20 cellular contexts compared by ENCODE assay signal in genomic region chr4:8030121-8030781, GRCh38.
DNase-seq lines count a peak whose midpoint lies in the region; ATAC-seq, FAIRE-seq and TF ChIP-seq lines count a peak whose summit lies in the region.
"Had no signal": no experiment of that assay in that cellular context is flagged by ENCODE, and none has a peak within 500 bp of the region (broad histone marks: within the 10 kb centered on the region; RNA-seq: fewer than 3 reads in every experiment).

No MANE protein-coding gene starts in this region.

- H3K27me3 Mint-ChIP-seq in neural crest cell (ENCODE audit: low read depth) (no peaks in the 10 kb centered on the region), HFFc6 (ENCODE audit: insufficient read depth) (peaks cover 20% of the 10 kb centered on the region)
- H3K27me3 Mint-ChIP-seq: CD4-positive, CD25-positive, alpha-beta regulatory T cell had no signal

- TF ChIP-seq EP300 in H1 (IDR thresholded peaks at IDR 0.05; ENCODE audit: borderline replicate concordance in 1 of 2, low read depth in 2 of 2, low read length in 2 of 2): no peak

- H2BK12ac ChIP-seq in H1 (ENCODE audit: low read depth, low read length): peak overlapping the region; percentile 60; the same call in 1 of the 2 replicates

- H3K36me3 Mint-ChIP-seq in neural crest cell (ENCODE audit: low read depth) (no peaks in the 10 kb centered on the region), HFFc6 (ENCODE audit: low read depth) (no peaks in the 10 kb centered on the region)
- H3K36me3 Mint-ChIP-seq: CD4-positive, CD25-positive, alpha-beta regulatory T cell had no signal

- H3K9me3 Mint-ChIP-seq in neural crest cell (no peaks in the 10 kb centered on the region), HFFc6 (no peaks in the 10 kb centered on the region)
- H3K9me3 Mint-ChIP-seq: CD4-positive, CD25-positive, alpha-beta regulatory T cell had no signal

- H4K91ac ChIP-seq in IMR-90 (ENCODE audit: insufficient read depth, low read depth, low read length): no peak overlapping the region
- H4K91ac ChIP-seq in H1 (replicated peaks; ENCODE audit: insufficient read length, low read length): peak overlapping the region; percentile 56

- TF ChIP-seq CTCF in IMR-90 (conservative IDR thresholded peaks at IDR 0.05; ENCODE audit: low read depth, low read length) (no peak), H1 (IDR thresholded peaks at IDR 0.05; ENCODE audit: control extremely low read depth in 1 of 3, insufficient read depth in 1 of 3, low read depth in 1 of 3, low read length in 3 of 3) (no peak), neural crest cell (conservative IDR thresholded peaks at IDR 0.05) (no peak), HFFc6 (IDR thresholded peaks at IDR 0.05) (no peak)

- no peak for FAIRE-seq in H1 (lab: Jason Lieb, UNC)
- FAIRE-seq: A549 had no signal

- H2BK5ac ChIP-seq in IMR-90 (ENCODE audit: low read depth, low read length, poor library complexity, severe bottlenecking) (no peak overlapping the region), H1 (ENCODE audit: low read depth, low read length) (peak overlapping the region; percentile 32; the same call in 1 of the 2 replicates)

- H4K8ac ChIP-seq in IMR-90 (ENCODE audit: low read depth in 2 of 2, low read length in 2 of 2): no peak overlapping the region
- no peak overlapping the region; the same call in none of the 2 replicates for H4K8ac ChIP-seq in H1 (ENCODE audit: extremely low read depth, insufficient read depth, low read length)

- H3K4ac ChIP-seq in IMR-90 (ENCODE audit: low read depth, low read length) (no peak overlapping the region), H1 (replicated peaks; ENCODE audit: insufficient read length, low read depth, low read length) (no peak overlapping the region)

- H3K18ac ChIP-seq in IMR-90 (ENCODE audit: low read depth, low read length) (no peak overlapping the region), H1 (ENCODE audit: extremely low read depth, low read length) (no peak overlapping the region; the same call in 1 of the 2 replicates)

- no peak for TF ChIP-seq RAD21 in IMR-90 (IDR thresholded peaks at IDR 0.05; ENCODE audit: low read length)
- TF ChIP-seq RAD21 in H1 (IDR thresholded peaks at IDR 0.05 in 1 of 2, conservative IDR thresholded peaks at IDR 0.05 in 1 of 2; ENCODE audit: low read depth in 2 of 2, low read length in 2 of 2): no peak

- H2BK15ac ChIP-seq in IMR-90 (ENCODE audit: low read depth, low read length) (no peak overlapping the region), H1 (ENCODE audit: low read length) (no peak overlapping the region)

- POLR2A ChIA-PET in IMR-90 (lab: Charles Lee; ENCODE audit: unreplicated experiment) (no interaction called here), H1 (lab: Charles Lee; ENCODE audit: partially characterized antibody) (interaction anchor here (2.5 kb wide), 1 partner anchor 8 kb away, joined by 8 read pairs; no protein-coding TSS in a partner anchor)

- CTCF ChIA-PET in IMR-90 (lab: Yijun Ruan, JAX) (no interaction called here), H1 (lab: Charles Lee; ENCODE audit: partially characterized antibody) (interaction anchor here (1.7 to 1.8 kb wide), 2 partner anchors 14 to 42 kb away, joined by 8 read pairs; no protein-coding TSS in a partner anchor)

- no TSS peak for BruUV-seq in IMR-90 (replicated peaks; lab: Mats Ljungman, UMichigan)

- H3K23me2 ChIP-seq in H1 (ENCODE audit: low read depth, low read length): peaks cover 10% of the 10 kb centered on the region; the same call in 1 of the 2 replicates

- H3K23ac ChIP-seq in IMR-90 (ENCODE audit: low read depth, low read length) (no peak overlapping the region), H1 (ENCODE audit: insufficient read length) (no peak overlapping the region)

- TF ChIP-seq POLR2A in IMR-90 (IDR thresholded peaks at IDR 0.05; ENCODE audit: low read depth, low read length) (no peak), H1 (IDR thresholded peaks at IDR 0.05; ENCODE audit: control extremely low read depth in 1 of 2, low read depth in 2 of 2, low read length in 2 of 2) (no peak)

- no peak overlapping the region for H3K14ac ChIP-seq in IMR-90 (replicated peaks; ENCODE audit: low read depth, low read length)
- no peak overlapping the region for H3K14ac ChIP-seq in H1 (ENCODE audit: insufficient read length)

- in situ Hi-C loops in IMR-90 (cut with MboI; ENCODE audit: low sequenced_read_pairs): no loop called here

- H3K9ac ChIP-seq in IMR-90 (ENCODE audit: low read depth, low read length) (no peak overlapping the region), H1 (replicated peaks in 1 of 4; ENCODE audit: extremely low read depth in 1 of 4, low read depth in 3 of 4, low read length in 3 of 4) (no peak overlapping the region)
- H3K9ac ChIP-seq: KMS-11, SK-N-SH had no signal

- intact Hi-C loops in IMR-90 (cut with micrococcal nuclease): no loop called here

- no peaks in the 10 kb centered on the region for H3K4me1 ChIP-seq in IMR-90 (ENCODE audit: control insufficient read depth, insufficient read depth, low read length)
- peaks cover 0 to 3% (median 1%) of the 10 kb centered on the region in 4 experiments; a peak in 3 of 7 replicates for H3K4me1 ChIP-seq in H1 (replicated peaks in 1 of 4; ENCODE audit: control insufficient read depth in 3 of 4, insufficient read depth in 4 of 4, low read length in 3 of 4)

- H4K5ac ChIP-seq in IMR-90 (ENCODE audit: low read depth, low read length) (no peak overlapping the region), H1 (ENCODE audit: insufficient read length, low read depth, low read length) (no peak overlapping the region)

- H3K4me3 ChIP-seq in IMR-90 (ENCODE audit: insufficient read depth, low read depth, low read length) (no peak overlapping the region), H1 (ENCODE audit: extremely low read depth in 1 of 4, insufficient read depth in 2 of 4, low read depth in 3 of 4, low read length in 4 of 4) (no peak overlapping the region)
- H3K4me3 ChIP-seq: A549 had no signal

- H2AK5ac ChIP-seq in IMR-90 (ENCODE audit: low read depth, low read length) (no peak overlapping the region), H1 (ENCODE audit: low read depth, low read length) (no peak overlapping the region)

- no peak overlapping the region for H3K4me2 ChIP-seq in IMR-90 (ENCODE audit: low read depth, low read length)
- H3K4me2 ChIP-seq in H1 (ENCODE audit: insufficient read depth in 1 of 2, low read depth in 2 of 2, low read length in 2 of 2): no peak overlapping the region
- H3K4me2 ChIP-seq: A549, KMS-11, SK-N-SH had no signal

- 74% methylated on average over 15 of the region's 22 CpGs; no CpG with 5 or more reads in 1 of the 2 experiments for WGBS in IMR-90 (ENCODE audit: extremely low coverage in 2 of 2, insufficient read length in 1 of 2), 2 experiments
- 90% methylated on average over 21 of the region's 22 CpGs; no CpG with 5 or more reads in 1 of the 2 experiments for WGBS in H1 (ENCODE audit: extremely low coverage in 1 of 2, insufficient coverage in 1 of 2, insufficient read length in 1 of 2, insufficient replicate concordance in 2 of 2, low coverage in 1 of 2, low lambda C conversion rate in 2 of 2, missing lambda C conversion rate in 1 of 2), 2 experiments

- DNase-seq in COLO668 (lab: John Stamatoyannopoulos, UW; ENCODE audit: unreplicated experiment) (peak; percentile 69), IMR-90 (no peak), H1 (ENCODE audit: low read depth in 1 of 2, low spot score in 2 of 2) (no peak), neural crest cell (ENCODE audit: low read depth, low spot score) (no peak), HFFc6 (no peak), NCI-H524 (lab: John Stamatoyannopoulos, UW) (no peak), activated T-cell treated with anti-CD3 and anti-CD28 coated beads for 4 hours (no peak)
- DNase-seq: Calu3; CD4-positive, CD25-positive, alpha-beta regulatory T cell; GF-D8; GOT3; MM.1S; NCI-H1105; NCI-H187 treated with DMSO at 0.1 percent for 48 hours; NCI-H524 treated with DMSO at 0.1 percent for 48 hours; PC-3; SK-N-SH had no signal

- H3K56ac ChIP-seq in IMR-90 (ENCODE audit: extremely low read depth, insufficient read depth, low read length) (no peak overlapping the region), H1 (replicated peaks; ENCODE audit: insufficient read length, low read depth, low read length) (no peak overlapping the region)

- H3K27ac ChIP-seq in IMR-90 (ENCODE audit: insufficient read depth, low read length) (no peak overlapping the region), H1 (ENCODE audit: low read depth, low read length) (no peak overlapping the region)
- H3K27ac ChIP-seq: A549, KMS-11 had no signal

- H2AFZ ChIP-seq in IMR-90 (replicated peaks; ENCODE audit: low read length, poor library complexity) (peak overlapping the region; percentile 43), H1 (ENCODE audit: low read length) (no peak overlapping the region)

- no peaks in the 10 kb centered on the region; the same call in 1 of the 2 replicates for H4K20me1 ChIP-seq in IMR-90 (ENCODE audit: insufficient read depth, low read length)
- H4K20me1 ChIP-seq in H1 (replicated peaks in 1 of 2; ENCODE audit: control insufficient read depth in 1 of 2, insufficient read depth in 2 of 2, low read length in 2 of 2): no peaks in the 10 kb centered on the region

- H2BK120ac ChIP-seq in IMR-90 (ENCODE audit: low read depth, low read length) (no peak overlapping the region), H1 (replicated peaks; ENCODE audit: low read depth, low read length) (no peak overlapping the region)

- ATAC-seq in IMR-90 (ENCODE audit: low read depth) (no peak), SK-N-SH treated with all-trans-retinoic acid at 6 μM for 48 hours (no peak)
- ATAC-seq: A549, PC-3 had no signal

- 0 out of 2 replicates have a peak, but pooled peaks cover 3% of the 10 kb centered on the region for H3K9me1 ChIP-seq in IMR-90 (ENCODE audit: insufficient read depth, low read length)

- H3K4me3 Mint-ChIP-seq in neural crest cell: no peak overlapping the region
- H3K4me3 Mint-ChIP-seq in HFFc6: no peak overlapping the region
- H3K4me3 Mint-ChIP-seq: CD4-positive, CD25-positive, alpha-beta regulatory T cell had no signal

- H3K36me3 ChIP-seq in IMR-90 (ENCODE audit: control insufficient read depth, insufficient read depth, low read length) (no peaks in the 10 kb centered on the region), H1 (ENCODE audit: control insufficient read depth in 2 of 4, insufficient read depth in 4 of 4, low read length in 3 of 4) (no peaks in the 10 kb centered on the region)

- peaks cover 49% of the 10 kb centered on the region for H3K27me3 ChIP-seq in IMR-90 (ENCODE audit: control insufficient read depth, insufficient read depth, low read length)
- no peaks in the 10 kb centered on the region for H3K27me3 ChIP-seq in H1 (replicated peaks in 1 of 4; ENCODE audit: control insufficient read depth in 3 of 4, extremely low read depth in 1 of 4, insufficient read depth in 3 of 4, low read length in 3 of 4)

- H3K79me1 ChIP-seq in IMR-90 (ENCODE audit: low read depth in 1 of 2, low read length in 2 of 2) (no peaks in the 10 kb centered on the region), H1 (ENCODE audit: low read depth, low read length) (peaks cover 2% of the 10 kb centered on the region; the same call in 1 of the 2 replicates)

- no peak overlapping the region for H2AK9ac ChIP-seq in IMR-90 (replicated peaks; ENCODE audit: low read depth, low read length, poor library complexity)

- H3K4me1 Mint-ChIP-seq in neural crest cell: peaks cover 9% of the 10 kb centered on the region
- peaks cover 4% of the 10 kb centered on the region for H3K4me1 Mint-ChIP-seq in HFFc6 (ENCODE audit: low read depth)

- H3K9me3 ChIP-seq in IMR-90 (ENCODE audit: control insufficient read depth, insufficient read depth, low read length) (no peaks in the 10 kb centered on the region; the same call in 1 of the 2 replicates), H1 (ENCODE audit: insufficient read depth in 2 of 2, low read depth in 1 of 2, low read length in 1 of 2) (no peaks in the 10 kb centered on the region)
- H3K9me3 ChIP-seq: A549, SK-N-SH had no signal

- H2BK20ac ChIP-seq in IMR-90 (ENCODE audit: low read depth, low read length) (no peak overlapping the region), H1 (ENCODE audit: low read length) (no peak overlapping the region)

- no peaks in the 10 kb centered on the region for H3K79me2 ChIP-seq in H1 (ENCODE audit: control insufficient read depth in 1 of 2, insufficient read depth in 2 of 2, low read length in 2 of 2)

- dilution Hi-C loops in IMR-90 (cut with HindIII; ENCODE audit: low sequenced_read_pairs, unreplicated experiment): no loop called here

- peak overlapping the region; percentile 71 for H3K27ac Mint-ChIP-seq in neural crest cell (ENCODE audit: unreplicated experiment)
- H3K27ac Mint-ChIP-seq in HFFc6: no peak overlapping the region
- H3K27ac Mint-ChIP-seq: CD4-positive, CD25-positive, alpha-beta regulatory T cell had no signal
